Comparison of ENCODE assay signal across 19 cellular contexts in the genomic region with DNA sequence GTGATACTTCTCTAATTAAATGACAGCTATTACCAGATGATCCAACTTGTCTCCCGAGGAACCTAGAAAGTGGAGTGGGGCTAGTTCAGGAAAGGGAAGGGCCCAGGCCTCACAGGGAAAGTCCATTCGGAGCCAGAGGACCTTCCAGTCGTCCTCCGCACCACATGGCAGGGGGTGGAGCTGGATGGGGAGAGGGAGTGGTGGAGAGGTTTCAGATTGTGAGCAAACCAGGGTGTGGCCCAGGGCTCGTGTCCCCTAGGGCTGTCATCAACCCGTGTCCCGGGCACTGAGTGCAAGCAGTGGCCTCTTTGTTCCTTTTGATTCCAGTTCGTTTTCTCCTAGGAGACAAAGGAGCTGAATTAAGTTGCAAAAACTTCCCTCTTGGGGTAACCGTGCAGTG.
DNase-seq lines count a peak whose midpoint lies in the region; ATAC-seq and TF ChIP-seq lines count a peak whose summit lies in the region.
"Had no signal": no experiment of that assay in that cellular context is flagged by ENCODE, and none has a peak within 500 bp of the region (broad histone marks: within the 10 kb centered on the region; RNA-seq: fewer than 3 reads in every experiment).

No MANE protein-coding gene starts in this region.

- H3K27ac ChIP-seq in HEK293 (ENCODE audit: extremely low read depth, low read depth, low read length) (no peak overlapping the region), heart left ventricle (no peak overlapping the region), transverse colon (no peak overlapping the region)
- H3K27ac ChIP-seq: HL-60 had no signal

- DNase-seq in heart left ventricle (no peak), mesenteric fat pad (ENCODE audit: low spot score) (peak; percentile 62), transverse colon (peak; percentile 60)
- DNase-seq in stimulated activated CD4-positive, alpha-beta T cell treated with anti-CD3 and anti-CD28 coated beads, Interleukin-12 subunit alpha, Interleukin-12 subunit beta, amount 100 ng/mL, for 4 hours: no peak
- DNase-seq in naive thymus-derived CD8-positive, alpha-beta T cell: no peak
- DNase-seq in activated CD4-positive, alpha-beta T cell treated with anti-CD3 and anti-CD28 coated beads, Interleukin-2, amount 50 U/mL, for 4 hours: no peak
- DNase-seq: ACHN; Caco-2; CD4-positive, CD25-positive, alpha-beta regulatory T cell; NCI-H1417 treated with DMSO at 0.1 percent for 48 hours; NCI-H2029; NCI-H2171 treated with DMSO at 0.1 percent for 48 hours; NCI-H748 treated with DMSO at 0.1 percent for 48 hours; RPMI8226 had no signal

- CTCF ChIA-PET in HEK293 (lab: Yijun Ruan, JAX): no interaction called here

- TF ChIP-seq EP300 in transverse colon (IDR thresholded peaks at IDR 0.05; ENCODE audit: low read depth): no peak

- H3K27ac Mint-ChIP-seq in naive thymus-derived CD8-positive, alpha-beta T cell: peak overlapping the region in 2 of 10 donors; percentile 36 to 78
- H3K27ac Mint-ChIP-seq: B cell; CD4-positive, CD25-positive, alpha-beta regulatory T cell; IgD-negative memory B cell had no signal

- peaks cover 0 to 7% (median 0%) of the 10 kb centered on the region in 9 donors for H3K9me3 Mint-ChIP-seq in naive thymus-derived CD8-positive, alpha-beta T cell

- in situ Hi-C loops in transverse colon (cut with MboI; ENCODE audit: low pct_ligation_motif_present in 1 of 4, low pct_unique_long_range_greater_than_20kb in 1 of 4, low sequenced_read_pairs in 3 of 4): no loop called here

- POLR2A ChIA-PET in HEK293 (lab: Yijun Ruan, JAX): no interaction called here
- POLR2A ChIA-PET in naive thymus-derived CD8-positive, alpha-beta T cell (lab: Charles Lee): no interaction called here

- H3K27me3 ChIP-seq in heart left ventricle (no peaks in the 10 kb centered on the region), transverse colon (no peaks in the 10 kb centered on the region)

- H3K4me1 Mint-ChIP-seq in naive thymus-derived CD8-positive, alpha-beta T cell: peaks cover 0 to 11% (median 2%) of the 10 kb centered on the region in 4 donors
- H3K4me1 Mint-ChIP-seq: B cell, IgD-negative memory B cell had no signal

- H3K36me3 Mint-ChIP-seq in naive thymus-derived CD8-positive, alpha-beta T cell: no peaks in the 10 kb centered on the region
- H3K36me3 Mint-ChIP-seq: CD4-positive, CD25-positive, alpha-beta regulatory T cell had no signal

- H3K4me3 Mint-ChIP-seq in naive thymus-derived CD8-positive, alpha-beta T cell: no peak overlapping the region
- H3K4me3 Mint-ChIP-seq: B cell; CD4-positive, CD25-positive, alpha-beta regulatory T cell; IgD-negative memory B cell had no signal

- TF ChIP-seq POLR2A in heart left ventricle (IDR thresholded peaks at IDR 0.05) (no peak), transverse colon (IDR thresholded peaks at IDR 0.05) (no peak)

- intact Hi-C loops in heart left ventricle (cut with DNase I): no loop called here
- intact Hi-C loops in transverse colon (cut with DNase I; ENCODE audit: low total_unique reads): no loop called here

- H3K4me1 ChIP-seq in HEK293 (ENCODE audit: control insufficient read depth, insufficient read depth, low read length) (no peaks in the 10 kb centered on the region), heart left ventricle (no peaks in the 10 kb centered on the region), transverse colon (peaks cover 0 to 4% (median 0%) of the 10 kb centered on the region in 4 donors)
- H3K4me1 ChIP-seq: Caco-2, HAP-1 had no signal

- WGBS in heart left ventricle, 4 donors: 51 to 67% (median 57%) methylated on average over 9 of the region's 9 CpGs
- WGBS in transverse colon (ENCODE audit: low coverage in 1 of 2), 2 donors: 42 to 45% methylated on average over 7 to 9 of the region's 9 CpGs

- peaks cover 0 to 6% of the 10 kb centered on the region in 2 experiments; a peak in 1 of 3 replicates for H3K36me3 ChIP-seq in HEK293 (ENCODE audit: control insufficient read depth in 2 of 2, insufficient read depth in 1 of 2, low read length in 2 of 2)
- H3K36me3 ChIP-seq in heart left ventricle: no peaks in the 10 kb centered on the region
- no peaks in the 10 kb centered on the region for H3K36me3 ChIP-seq in transverse colon
- H3K36me3 ChIP-seq: HAP-1 had no signal

- H3K4me3 ChIP-seq in HEK293 (ENCODE audit: low read depth, low read length) (no peak overlapping the region), heart left ventricle (no peak overlapping the region), transverse colon (no peak overlapping the region)
- H3K4me3 ChIP-seq: HAP-1 had no signal

- H3K27me3 Mint-ChIP-seq in naive thymus-derived CD8-positive, alpha-beta T cell: peaks cover 3 to 18% (median 9%) of the 10 kb centered on the region in 5 donors
- H3K27me3 Mint-ChIP-seq: CD4-positive, CD25-positive, alpha-beta regulatory T cell had no signal

- no peak for TF ChIP-seq CTCF in HEK293 (tag by site-specific recombination; IDR thresholded peaks at IDR 0.05)
- TF ChIP-seq CTCF in heart left ventricle (IDR thresholded peaks at IDR 0.05): no peak
- no peak for TF ChIP-seq CTCF in transverse colon (IDR thresholded peaks at IDR 0.05)

- H3K9me3 ChIP-seq in HEK293 (ENCODE audit: control insufficient read depth, insufficient read depth, low read depth, low read length) (no peaks in the 10 kb centered on the region), heart left ventricle (no peaks in the 10 kb centered on the region), transverse colon (no peaks in the 10 kb centered on the region)
- H3K9me3 ChIP-seq: Caco-2, HAP-1 had no signal

- ATAC-seq in heart left ventricle: peak in 3 of 4 donors; percentile 33 to 43 (median 37)
- ATAC-seq in naive thymus-derived CD8-positive, alpha-beta T cell: no peak

TF ChIP-seq in HEK293, 187 proteins besides CTCF, POLR2A, EP300 and RAD21:
- no peak for TF ChIP-seq ZNF23 (tag by site-specific recombination; IDR thresholded peaks at IDR 0.05; ENCODE audit: borderline replicate concordance)
- TF ChIP-seq KLF1 (tag by site-specific recombination; IDR thresholded peaks at IDR 0.05): peak; percentile 39; the same call in 1 of the 2 replicates
- TF ChIP-seq, protein P1, sequence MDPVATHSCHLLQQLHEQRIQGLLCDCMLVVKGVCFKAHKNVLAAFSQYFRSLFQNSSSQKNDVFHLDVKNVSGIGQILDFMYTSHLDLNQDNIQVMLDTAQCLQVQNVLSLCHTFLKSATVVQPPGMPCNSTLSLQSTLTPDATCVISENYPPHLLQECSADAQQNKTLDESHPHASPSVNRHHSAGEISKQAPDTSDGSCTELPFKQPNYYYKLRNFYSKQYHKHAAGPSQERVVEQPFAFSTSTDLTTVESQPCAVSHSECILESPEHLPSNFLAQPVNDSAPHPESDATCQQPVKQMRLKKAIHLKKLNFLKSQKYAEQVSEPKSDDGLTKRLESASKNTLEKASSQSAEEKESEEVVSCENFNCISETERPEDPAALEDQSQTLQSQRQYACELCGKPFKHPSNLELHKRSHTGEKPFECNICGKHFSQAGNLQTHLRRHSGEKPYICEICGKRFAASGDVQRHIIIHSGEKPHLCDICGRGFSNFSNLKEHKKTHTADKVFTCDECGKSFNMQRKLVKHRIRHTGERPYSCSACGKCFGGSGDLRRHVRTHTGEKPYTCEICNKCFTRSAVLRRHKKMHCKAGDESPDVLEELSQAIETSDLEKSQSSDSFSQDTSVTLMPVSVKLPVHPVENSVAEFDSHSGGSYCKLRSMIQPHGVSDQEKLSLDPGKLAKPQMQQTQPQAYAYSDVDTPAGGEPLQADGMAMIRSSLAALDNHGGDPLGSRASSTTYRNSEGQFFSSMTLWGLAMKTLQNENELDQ (tag by site-specific recombination; IDR thresholded peaks at IDR 0.05; ENCODE audit: low read depth): no peak
- TF ChIP-seq, protein P2, sequence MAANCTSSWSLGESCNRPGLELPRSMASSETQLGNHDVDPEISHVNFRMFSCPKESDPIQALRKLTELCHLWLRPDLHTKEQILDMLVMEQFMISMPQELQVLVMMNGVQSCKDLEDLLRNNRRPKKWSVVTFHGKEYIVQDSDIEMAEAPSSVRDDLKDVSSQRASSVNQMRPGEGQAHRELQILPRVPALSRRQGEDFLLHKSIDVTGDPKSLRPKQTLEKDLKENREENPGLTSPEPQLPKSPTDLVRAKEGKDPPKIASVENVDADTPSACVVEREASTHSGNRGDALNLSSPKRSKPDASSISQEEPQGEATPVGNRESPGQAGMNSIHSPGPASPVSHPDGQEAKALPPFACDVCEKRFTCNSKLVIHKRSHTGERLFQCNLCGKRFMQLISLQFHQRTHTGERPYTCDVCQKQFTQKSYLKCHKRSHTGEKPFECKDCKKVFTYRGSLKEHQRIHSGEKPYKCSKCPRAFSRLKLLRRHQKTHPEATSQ (tag by site-specific recombination; IDR thresholded peaks at IDR 0.05): no peak
- no peak for TF ChIP-seq GLI4 (tag by site-specific recombination; IDR thresholded peaks at IDR 0.05)
TF ChIP-seq in HEK293: peak in this region for 1.

Comparison
In these comparisons a context has a peak if more than half of its experiments do, and no peak if none do; other contexts are left out.
1. ATAC-seq: peak in heart left ventricle (3 of 4); none in naive thymus-derived CD8-positive, alpha-beta T cell (0 of 2).
2. DNase-seq: peak in mesenteric fat pad (single experiment) and transverse colon (single experiment); none in heart left ventricle (0 of 5), stimulated activated CD4-positive, alpha-beta T cell treated with anti-CD3 and anti-CD28 coated beads, Interleukin-12 subunit alpha, Interleukin-12 subunit beta, amount 100 ng/mL, for 4 hours (single experiment), naive thymus-derived CD8-positive, alpha-beta T cell (0 of 10) and activated CD4-positive, alpha-beta T cell treated with anti-CD3 and anti-CD28 coated beads, Interleukin-2, amount 50 U/mL, for 4 hours (0 of 2).